Comparison of ENCODE assay signal across 1 cellular context in genomic region chr11:118650366-118650765, GRCh38.
TF ChIP-seq lines count a peak whose summit lies in the region.

No MANE protein-coding gene starts in this region.

TF ChIP-seq in HepG2, 621 proteins besides CTCF, POLR2A, EP300 and RAD21:
- TF ChIP-seq ZNF687 (CRISPR knock-in tag; IDR thresholded peaks at IDR 0.05): peak; percentile 32
- no peak for TF ChIP-seq TMF1 (CRISPR knock-in tag; IDR thresholded peaks at IDR 0.05; ENCODE audit: low read depth)
- TF ChIP-seq STAT6 (CRISPR knock-in tag; IDR thresholded peaks at IDR 0.05; ENCODE audit: borderline replicate concordance): no peak
- TF ChIP-seq MIER3 (CRISPR knock-in tag; IDR thresholded peaks at IDR 0.05; ENCODE audit: borderline replicate concordance): 0 out of 2 replicates have a peak, but pooled peaks have one; percentile 1
- no peak for TF ChIP-seq ZNF790 (CRISPR knock-in tag; IDR thresholded peaks at IDR 0.05; ENCODE audit: borderline replicate concordance)
- TF ChIP-seq PBX3 (CRISPR knock-in tag; IDR thresholded peaks at IDR 0.05; ENCODE audit: borderline replicate concordance): no peak
